ENCODE assay signal across 34 cellular contexts in the genomic region with DNA sequence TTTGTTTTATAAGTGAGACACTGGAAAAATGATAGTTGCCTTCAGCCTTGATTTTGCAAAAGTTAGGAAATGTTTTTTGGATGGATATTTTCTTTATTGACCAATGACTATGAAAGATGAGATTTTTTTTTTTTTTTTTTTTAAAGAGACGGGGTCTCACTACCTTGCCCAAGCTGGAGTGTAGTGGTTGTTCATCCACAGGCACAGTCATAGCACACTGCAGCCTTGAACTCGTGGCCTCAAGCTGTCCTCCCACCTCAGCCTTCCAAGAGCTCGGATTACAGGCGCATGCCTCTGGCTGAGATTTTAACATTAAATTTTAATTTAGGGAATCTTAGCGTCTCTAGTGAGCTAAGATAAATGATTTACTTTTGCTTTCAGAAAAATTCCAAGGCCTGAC.
"Had no signal": no experiment of that assay in that cellular context is flagged by ENCODE, and none has a peak within 500 bp of the region (broad histone marks: within the 10 kb centered on the region; RNA-seq: fewer than 3 reads in every experiment).

No MANE protein-coding gene starts in this region.

- H3K4me3 ChIP-seq: MG63 had no signal

- DNase-seq: Karpas-422, Kasumi-1, MG63, MM.1S, MV-4-11, NCI-H1048, NCI-H1092, NCI-H1092 treated with DMSO at 0.1 percent for 48 hours, NCI-H1105, NCI-H1105 treated with DMSO at 0.1 percent for 48 hours, NCI-H1417 treated with DMSO at 0.1 percent for 48 hours, NCI-H1436, NCI-H1436 treated with DMSO at 0.1 percent for 48 hours, NCI-H146, NCI-H1694 treated with DMSO at 0.1 percent for 48 hours, NCI-H187, NCI-H187 treated with DMSO at 0.1 percent for 48 hours, NCI-H1930, NCI-H2029, NCI-H2029 treated with DMSO at 0.1 percent for 48 hours, NCI-H2081, NCI-H2081 treated with DMSO at 0.1 percent for 48 hours, NCI-H2107, NCI-H2171, NCI-H2171 treated with DMSO at 0.1 percent for 48 hours, NCI-H2227 treated with DMSO at 0.1 percent for 48 hours, NCI-H226, NCI-H345, NCI-H446, NCI-H446 treated with DMSO at 0.1 percent for 48 hours, NCI-H510A, NCI-H510A treated with DMSO at 0.1 percent for 48 hours, NCI-H524, NCI-H524 treated with DMSO at 0.1 percent for 48 hours had no signal

- H3K9me3 ChIP-seq: MG63 had no signal

- H3K36me3 ChIP-seq: MG63 had no signal
